16 cellular contexts compared by ENCODE assay signal in genomic region chr1:213008564-213008963, GRCh38. TPM values are rescaled to one million over a fixed set of nuclear protein-coding genes. Genes with fewer than 3 reads are reported as not detected.
A peak's percentile ranks its signal among the peaks of the same experiment; 100 is the strongest.
DNase-seq lines count a peak whose midpoint lies in the region; ATAC-seq and TF ChIP-seq lines count a peak whose summit lies in the region.
"Had no signal": no experiment of that assay in that cellular context is flagged by ENCODE, and none has a peak within 500 bp of the region (broad histone marks: within the 10 kb centered on the region; RNA-seq: fewer than 3 reads in every experiment).

No MANE protein-coding gene starts in this region.

- H3K36me3 Mint-ChIP-seq in activated naive CD4-positive, alpha-beta T cell treated with anti-CD3 and anti-CD28 coated beads for 36 hours (ENCODE audit: low read depth): peaks cover 22% of the 10 kb centered on the region
- peaks cover 1% of the 10 kb centered on the region for H3K36me3 Mint-ChIP-seq in natural killer cell

- no peak for DNase-seq in activated naive CD4-positive, alpha-beta T cell treated with anti-CD3 and anti-CD28 coated beads for 36 hours
- no peak for DNase-seq in activated naive CD4-positive, alpha-beta T cell treated with anti-CD3 and anti-CD28 coated beads, Interleukin-2, amount 50 U/mL, for 16 hours
- DNase-seq in natural killer cell (no peak), hippocampal formation (lab: John Stamatoyannopoulos, UW) (no peak), anterior cingulate cortex (lab: John Stamatoyannopoulos, UW) (no peak)
- no peak for DNase-seq in activated effector memory CD4-positive, alpha-beta T cell treated with Interleukin-2 at 50 U/mL for 16 hours
- DNase-seq: ACHN, cortex of kidney, DMS79, NCI-H146, posterior cingulate gyrus, thyroid gland had no signal

- CTCF ChIA-PET in activated naive CD4-positive, alpha-beta T cell treated with anti-CD3 and anti-CD28 coated beads for 36 hours (lab: Charles Lee): no interaction called here

- no peaks in the 10 kb centered on the region for H3K9me3 Mint-ChIP-seq in activated naive CD4-positive, alpha-beta T cell treated with anti-CD3 and anti-CD28 coated beads for 36 hours
- no peaks in the 10 kb centered on the region for H3K9me3 Mint-ChIP-seq in natural killer cell
- H3K9me3 Mint-ChIP-seq: activated T-helper 2 cell treated with anti-CD3 and anti-CD28 coated beads, Interferon-gamma antibody, Interleukin-2, Interleukin-4, amounts not matched to agents 10 μg/mL and 5 μg/mL and 100 μg/mL, durations not matched to agents 14 hours and 24 hours and 36 hours had no signal

- ATAC-seq in GM21717 (IDR thresholded peaks at IDR 0.05; ENCODE audit: unreplicated experiment): peak; percentile 67
- ATAC-seq in HG03469 (IDR thresholded peaks at IDR 0.05; ENCODE audit: unreplicated experiment): peak; percentile 76
- ATAC-seq in natural killer cell: peak; percentile 92 to 99 (median 97)
- ATAC-seq: gastroesophageal sphincter had no signal

- H3K4me1 Mint-ChIP-seq in activated naive CD4-positive, alpha-beta T cell treated with anti-CD3 and anti-CD28 coated beads for 36 hours (ENCODE audit: low read depth): peaks cover 32% of the 10 kb centered on the region
- H3K4me1 Mint-ChIP-seq in natural killer cell: peaks cover 42 to 43% of the 10 kb centered on the region in 2 donors

- TF ChIP-seq CTCF in natural killer cell (IDR thresholded peaks at IDR 0.05): no peak

- H3K27me3 Mint-ChIP-seq in activated naive CD4-positive, alpha-beta T cell treated with anti-CD3 and anti-CD28 coated beads for 36 hours (ENCODE audit: low read depth): no peaks in the 10 kb centered on the region
- H3K27me3 Mint-ChIP-seq in natural killer cell (ENCODE audit: low read depth in 2 of 2): no peaks in the 10 kb centered on the region

- H3K4me3 Mint-ChIP-seq in activated naive CD4-positive, alpha-beta T cell treated with anti-CD3 and anti-CD28 coated beads for 36 hours: no peak overlapping the region
- peak overlapping the region; percentile 78 for H3K4me3 Mint-ChIP-seq in natural killer cell

- H3K27ac Mint-ChIP-seq in activated naive CD4-positive, alpha-beta T cell treated with anti-CD3 and anti-CD28 coated beads for 36 hours: peak overlapping the region; percentile 8
- H3K27ac Mint-ChIP-seq in natural killer cell: peak overlapping the region; percentile 53 to 64
- H3K27ac Mint-ChIP-seq: activated T-helper 2 cell treated with anti-CD3 and anti-CD28 coated beads, Interferon-gamma antibody, Interleukin-2, Interleukin-4, amounts not matched to agents 10 μg/mL and 5 μg/mL and 100 μg/mL, durations not matched to agents 14 hours and 24 hours and 36 hours had no signal

- intact Hi-C loops in activated naive CD4-positive, alpha-beta T cell treated with anti-CD3 and anti-CD28 coated beads for 36 hours (cut with micrococcal nuclease): no loop called here
- intact Hi-C loops in natural killer cell (cut with micrococcal nuclease): loop anchor here (5.0 kb wide), 1 partner anchor 44 kb away; the partner anchor contains the start of gene RPS6KC1

RNA-seq across cellular contexts. Expression of gene ANGEL2, which starts 7.1 kb away (rescaled TPM):
- 10 to 100 TPM; 39.5 to 42.9 TPM for total RNA-seq in activated naive CD4-positive, alpha-beta T cell treated with anti-CD3 and anti-CD28 coated beads for 36 hours
- 10 to 100 TPM; 68.1 to 75.3 (median 72.1) TPM for total RNA-seq in natural killer cell

RNA-seq across cellular contexts. Expression of gene RPS6KC1, which starts 42.5 kb away (rescaled TPM):
- total RNA-seq in activated naive CD4-positive, alpha-beta T cell treated with anti-CD3 and anti-CD28 coated beads for 36 hours: 1 to 10 TPM; 5.4 to 6.1 TPM
- 10 to 100 TPM; 19.6 to 32.7 (median 24.1) TPM for total RNA-seq in natural killer cell

RNA-seq across cellular contexts. Expression of gene VASH2, which starts 58.2 kb away (rescaled TPM):
- 1 to 10 TPM in 1 of 2 experiments, under 1 TPM in 1; 0.38 to 1.2 TPM for total RNA-seq in activated naive CD4-positive, alpha-beta T cell treated with anti-CD3 and anti-CD28 coated beads for 36 hours
- not detected for total RNA-seq in natural killer cell
